1 cellular context compared by ENCODE assay signal in the genomic region with DNA sequence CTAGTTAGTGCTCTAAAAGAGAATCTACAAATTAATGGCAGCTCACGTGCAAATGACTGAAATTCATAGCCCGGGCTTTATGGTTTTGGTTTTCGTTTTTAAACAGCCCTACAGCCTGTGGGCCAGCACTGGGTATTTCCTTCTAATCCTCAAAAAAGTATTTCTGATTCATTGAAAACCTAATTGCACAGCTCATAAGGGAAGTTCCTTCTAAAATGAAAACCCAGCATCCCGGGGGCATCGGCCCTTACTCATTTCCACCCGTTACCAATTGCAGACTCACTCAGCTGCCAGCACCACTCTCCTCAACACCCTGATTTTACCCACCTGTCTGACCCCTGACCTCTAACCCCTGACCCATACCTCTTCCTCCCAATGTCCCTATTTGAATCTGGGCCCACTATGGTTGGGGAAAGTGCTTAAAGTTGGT.
TF ChIP-seq lines count a peak whose summit lies in the region.

No MANE protein-coding gene starts in this region.

TF ChIP-seq in GM12878, 131 proteins besides CTCF, POLR2A, EP300 and RAD21 (continued from another document):
- TF ChIP-seq, protein P1, sequence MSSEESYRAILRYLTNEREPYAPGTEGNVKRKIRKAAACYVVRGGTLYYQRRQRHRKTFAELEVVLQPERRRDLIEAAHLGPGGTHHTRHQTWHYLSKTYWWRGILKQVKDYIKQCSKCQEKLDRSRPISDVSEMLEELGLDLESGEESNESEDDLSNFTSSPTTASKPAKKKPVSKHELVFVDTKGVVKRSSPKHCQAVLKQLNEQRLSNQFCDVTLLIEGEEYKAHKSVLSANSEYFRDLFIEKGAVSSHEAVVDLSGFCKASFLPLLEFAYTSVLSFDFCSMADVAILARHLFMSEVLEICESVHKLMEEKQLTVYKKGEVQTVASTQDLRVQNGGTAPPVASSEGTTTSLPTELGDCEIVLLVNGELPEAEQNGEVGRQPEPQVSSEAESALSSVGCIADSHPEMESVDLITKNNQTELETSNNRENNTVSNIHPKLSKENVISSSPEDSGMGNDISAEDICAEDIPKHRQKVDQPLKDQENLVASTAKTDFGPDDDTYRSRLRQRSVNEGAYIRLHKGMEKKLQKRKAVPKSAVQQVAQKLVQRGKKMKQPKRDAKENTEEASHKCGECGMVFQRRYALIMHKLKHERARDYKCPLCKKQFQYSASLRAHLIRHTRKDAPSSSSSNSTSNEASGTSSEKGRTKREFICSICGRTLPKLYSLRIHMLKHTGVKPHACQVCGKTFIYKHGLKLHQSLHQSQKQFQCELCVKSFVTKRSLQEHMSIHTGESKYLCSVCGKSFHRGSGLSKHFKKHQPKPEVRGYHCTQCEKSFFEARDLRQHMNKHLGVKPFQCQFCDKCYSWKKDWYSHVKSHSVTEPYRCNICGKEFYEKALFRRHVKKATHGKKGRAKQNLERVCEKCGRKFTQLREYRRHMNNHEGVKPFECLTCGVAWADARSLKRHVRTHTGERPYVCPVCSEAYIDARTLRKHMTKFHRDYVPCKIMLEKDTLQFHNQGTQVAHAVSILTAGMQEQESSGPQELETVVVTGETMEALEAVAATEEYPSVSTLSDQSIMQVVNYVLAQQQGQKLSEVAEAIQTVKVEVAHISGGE (CRISPR knock-in tag; IDR thresholded peaks at IDR 0.05): no peak
- TF ChIP-seq IKZF1 (conservative IDR thresholded peaks at IDR 0.05): peak; percentile 71
- TF ChIP-seq CBX3 (IDR thresholded peaks at IDR 0.05; ENCODE audit: borderline replicate concordance, low read depth): no peak
- TF ChIP-seq ZSCAN29 (IDR thresholded peaks at IDR 0.05): no peak
- TF ChIP-seq ETV6 (conservative IDR thresholded peaks at IDR 0.05 in 1 of 2, IDR thresholded peaks at IDR 0.05 in 1 of 2; ENCODE audit: borderline replicate concordance in 1 of 2, low read depth in 1 of 2): peak in 1 of 2 experiments; percentile 38; a peak in 1 of 4 replicates
- TF ChIP-seq NR2F1 (conservative IDR thresholded peaks at IDR 0.05): peak; percentile 98
- no peak for TF ChIP-seq CHD1 (IDR thresholded peaks at IDR 0.05; ENCODE audit: low read depth, low read length)
- TF ChIP-seq, protein P2, sequence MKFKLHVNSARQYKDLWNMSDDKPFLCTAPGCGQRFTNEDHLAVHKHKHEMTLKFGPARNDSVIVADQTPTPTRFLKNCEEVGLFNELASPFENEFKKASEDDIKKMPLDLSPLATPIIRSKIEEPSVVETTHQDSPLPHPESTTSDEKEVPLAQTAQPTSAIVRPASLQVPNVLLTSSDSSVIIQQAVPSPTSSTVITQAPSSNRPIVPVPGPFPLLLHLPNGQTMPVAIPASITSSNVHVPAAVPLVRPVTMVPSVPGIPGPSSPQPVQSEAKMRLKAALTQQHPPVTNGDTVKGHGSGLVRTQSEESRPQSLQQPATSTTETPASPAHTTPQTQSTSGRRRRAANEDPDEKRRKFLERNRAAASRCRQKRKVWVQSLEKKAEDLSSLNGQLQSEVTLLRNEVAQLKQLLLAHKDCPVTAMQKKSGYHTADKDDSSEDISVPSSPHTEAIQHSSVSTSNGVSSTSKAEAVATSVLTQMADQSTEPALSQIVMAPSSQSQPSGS (IDR thresholded peaks at IDR 0.05; ENCODE audit: low read length): 0 out of 2 replicates have a peak, but pooled peaks have one; percentile 12
- peak; percentile 95 for TF ChIP-seq NR2C1 (IDR thresholded peaks at IDR 0.05)
- TF ChIP-seq SPI1 (IDR thresholded peaks at IDR 0.05; ENCODE audit: borderline replicate concordance, insufficient read depth, low read depth, low read length): no peak
- TF ChIP-seq SREBF2 (IDR thresholded peaks at IDR 0.05; ENCODE audit: low read length): no peak
- TF ChIP-seq NRF1 (conservative IDR thresholded peaks at IDR 0.05; ENCODE audit: low read depth, low read length): no peak
- 0 out of 2 replicates have a peak, but pooled peaks have one; percentile 18 for TF ChIP-seq CREB1 (IDR thresholded peaks at IDR 0.05; ENCODE audit: low read depth)
- TF ChIP-seq, protein P3, sequence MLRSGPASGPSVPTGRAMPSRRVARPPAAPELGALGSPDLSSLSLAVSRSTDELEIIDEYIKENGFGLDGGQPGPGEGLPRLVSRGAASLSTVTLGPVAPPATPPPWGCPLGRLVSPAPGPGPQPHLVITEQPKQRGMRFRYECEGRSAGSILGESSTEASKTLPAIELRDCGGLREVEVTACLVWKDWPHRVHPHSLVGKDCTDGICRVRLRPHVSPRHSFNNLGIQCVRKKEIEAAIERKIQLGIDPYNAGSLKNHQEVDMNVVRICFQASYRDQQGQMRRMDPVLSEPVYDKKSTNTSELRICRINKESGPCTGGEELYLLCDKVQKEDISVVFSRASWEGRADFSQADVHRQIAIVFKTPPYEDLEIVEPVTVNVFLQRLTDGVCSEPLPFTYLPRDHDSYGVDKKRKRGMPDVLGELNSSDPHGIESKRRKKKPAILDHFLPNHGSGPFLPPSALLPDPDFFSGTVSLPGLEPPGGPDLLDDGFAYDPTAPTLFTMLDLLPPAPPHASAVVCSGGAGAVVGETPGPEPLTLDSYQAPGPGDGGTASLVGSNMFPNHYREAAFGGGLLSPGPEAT (IDR thresholded peaks at IDR 0.05; ENCODE audit: low read depth): peak; percentile 64; the same call in 1 of the 2 replicates
- TF ChIP-seq JUNB (IDR thresholded peaks at IDR 0.05): peak; percentile 80
- TF ChIP-seq PAX8 (IDR thresholded peaks at IDR 0.05): no peak
- TF ChIP-seq, protein P4, sequence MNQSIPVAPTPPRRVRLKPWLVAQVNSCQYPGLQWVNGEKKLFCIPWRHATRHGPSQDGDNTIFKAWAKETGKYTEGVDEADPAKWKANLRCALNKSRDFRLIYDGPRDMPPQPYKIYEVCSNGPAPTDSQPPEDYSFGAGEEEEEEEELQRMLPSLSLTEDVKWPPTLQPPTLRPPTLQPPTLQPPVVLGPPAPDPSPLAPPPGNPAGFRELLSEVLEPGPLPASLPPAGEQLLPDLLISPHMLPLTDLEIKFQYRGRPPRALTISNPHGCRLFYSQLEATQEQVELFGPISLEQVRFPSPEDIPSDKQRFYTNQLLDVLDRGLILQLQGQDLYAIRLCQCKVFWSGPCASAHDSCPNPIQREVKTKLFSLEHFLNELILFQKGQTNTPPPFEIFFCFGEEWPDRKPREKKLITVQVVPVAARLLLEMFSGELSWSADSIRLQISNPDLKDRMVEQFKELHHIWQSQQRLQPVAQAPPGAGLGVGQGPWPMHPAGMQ (IDR thresholded peaks at IDR 0.05; ENCODE audit: borderline replicate concordance): no peak
- TF ChIP-seq NFIC (IDR thresholded peaks at IDR 0.05; ENCODE audit: low read depth, low read length): peak; percentile 82
- TF ChIP-seq TCF7 (IDR thresholded peaks at IDR 0.05; ENCODE audit: borderline replicate concordance): no peak
- TF ChIP-seq RAD51 (IDR thresholded peaks at IDR 0.05): no peak
- TF ChIP-seq PML (IDR thresholded peaks at IDR 0.05; ENCODE audit: low read length): no peak
- TF ChIP-seq MEF2B (IDR thresholded peaks at IDR 0.05; ENCODE audit: partially characterized antibody, poor library complexity, severe bottlenecking): peak; percentile 44
- TF ChIP-seq TCF12 (IDR thresholded peaks at IDR 0.05; ENCODE audit: low read depth, low read length): no peak
- no peak for TF ChIP-seq SUZ12 (IDR thresholded peaks at IDR 0.05; ENCODE audit: unreplicated experiment)
- TF ChIP-seq MXI1 (IDR thresholded peaks at IDR 0.05; ENCODE audit: low read depth, low read length): no peak
- TF ChIP-seq HDAC6 (IDR thresholded peaks at IDR 0.05; ENCODE audit: unreplicated experiment): no peak
- peak; percentile 41; the same call in 1 of the 2 replicates for TF ChIP-seq YY1 (IDR thresholded peaks at IDR 0.05; ENCODE audit: low read depth, low read length)
- no peak for TF ChIP-seq HCFC1 (IDR thresholded peaks at IDR 0.05; ENCODE audit: low read length)
- TF ChIP-seq, protein P5, sequence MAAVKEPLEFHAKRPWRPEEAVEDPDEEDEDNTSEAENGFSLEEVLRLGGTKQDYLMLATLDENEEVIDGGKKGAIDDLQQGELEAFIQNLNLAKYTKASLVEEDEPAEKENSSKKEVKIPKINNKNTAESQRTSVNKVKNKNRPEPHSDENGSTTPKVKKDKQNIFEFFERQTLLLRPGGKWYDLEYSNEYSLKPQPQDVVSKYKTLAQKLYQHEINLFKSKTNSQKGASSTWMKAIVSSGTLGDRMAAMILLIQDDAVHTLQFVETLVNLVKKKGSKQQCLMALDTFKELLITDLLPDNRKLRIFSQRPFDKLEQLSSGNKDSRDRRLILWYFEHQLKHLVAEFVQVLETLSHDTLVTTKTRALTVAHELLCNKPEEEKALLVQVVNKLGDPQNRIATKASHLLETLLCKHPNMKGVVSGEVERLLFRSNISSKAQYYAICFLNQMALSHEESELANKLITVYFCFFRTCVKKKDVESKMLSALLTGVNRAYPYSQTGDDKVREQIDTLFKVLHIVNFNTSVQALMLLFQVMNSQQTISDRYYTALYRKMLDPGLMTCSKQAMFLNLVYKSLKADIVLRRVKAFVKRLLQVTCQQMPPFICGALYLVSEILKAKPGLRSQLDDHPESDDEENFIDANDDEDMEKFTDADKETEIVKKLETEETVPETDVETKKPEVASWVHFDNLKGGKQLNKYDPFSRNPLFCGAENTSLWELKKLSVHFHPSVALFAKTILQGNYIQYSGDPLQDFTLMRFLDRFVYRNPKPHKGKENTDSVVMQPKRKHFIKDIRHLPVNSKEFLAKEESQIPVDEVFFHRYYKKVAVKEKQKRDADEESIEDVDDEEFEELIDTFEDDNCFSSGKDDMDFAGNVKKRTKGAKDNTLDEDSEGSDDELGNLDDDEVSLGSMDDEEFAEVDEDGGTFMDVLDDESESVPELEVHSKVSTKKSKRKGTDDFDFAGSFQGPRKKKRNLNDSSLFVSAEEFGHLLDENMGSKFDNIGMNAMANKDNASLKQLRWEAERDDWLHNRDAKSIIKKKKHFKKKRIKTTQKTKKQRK (IDR thresholded peaks at IDR 0.05; ENCODE audit: low read depth, low read length): no peak
- TF ChIP-seq CHD2 (IDR thresholded peaks at IDR 0.05; ENCODE audit: borderline replicate concordance, low read depth, low read length): no peak
